ENCODE assay signal across 1 cellular context in genomic region chr13:49833402-49833801, GRCh38.
TF ChIP-seq lines count a peak whose summit lies in the region.

No MANE protein-coding gene starts in this region.

TF ChIP-seq in H1, 55 proteins besides CTCF, POLR2A, EP300 and RAD21:
- no peak for TF ChIP-seq HDAC6 (IDR thresholded peaks at IDR 0.05; ENCODE audit: low read depth, low read length)
- no peak for TF ChIP-seq KDM1A (IDR thresholded peaks at IDR 0.05; ENCODE audit: borderline replicate concordance, low read length)
- TF ChIP-seq RXRA (IDR thresholded peaks at IDR 0.05; ENCODE audit: insufficient read depth, low read depth, low read length): no peak
- no peak for TF ChIP-seq ASH2L (IDR thresholded peaks at IDR 0.05; ENCODE audit: low read length)
- no peak for TF ChIP-seq NANOG (IDR thresholded peaks at IDR 0.05; ENCODE audit: insufficient read depth, low read depth, low read length, poor library complexity, severe bottlenecking)
- no peak for TF ChIP-seq SIX5 (IDR thresholded peaks at IDR 0.05; ENCODE audit: low read depth, low read length)
- TF ChIP-seq BACH1 (IDR thresholded peaks at IDR 0.05; ENCODE audit: low read length): no peak
- TF ChIP-seq SUZ12 (IDR thresholded peaks at IDR 0.05; ENCODE audit: low read length): no peak
- no peak for TF ChIP-seq POLR2AphosphoS5 (IDR thresholded peaks at IDR 0.05; ENCODE audit: low read depth, low read length)
- TF ChIP-seq TEAD4 (IDR thresholded peaks at IDR 0.05; ENCODE audit: low read depth, low read length): no peak
- TF ChIP-seq HDAC2 (IDR thresholded peaks at IDR 0.05; ENCODE audit: borderline replicate concordance in 1 of 2, low read depth in 2 of 2, low read length in 2 of 2): no peak
- TF ChIP-seq, protein P1, sequence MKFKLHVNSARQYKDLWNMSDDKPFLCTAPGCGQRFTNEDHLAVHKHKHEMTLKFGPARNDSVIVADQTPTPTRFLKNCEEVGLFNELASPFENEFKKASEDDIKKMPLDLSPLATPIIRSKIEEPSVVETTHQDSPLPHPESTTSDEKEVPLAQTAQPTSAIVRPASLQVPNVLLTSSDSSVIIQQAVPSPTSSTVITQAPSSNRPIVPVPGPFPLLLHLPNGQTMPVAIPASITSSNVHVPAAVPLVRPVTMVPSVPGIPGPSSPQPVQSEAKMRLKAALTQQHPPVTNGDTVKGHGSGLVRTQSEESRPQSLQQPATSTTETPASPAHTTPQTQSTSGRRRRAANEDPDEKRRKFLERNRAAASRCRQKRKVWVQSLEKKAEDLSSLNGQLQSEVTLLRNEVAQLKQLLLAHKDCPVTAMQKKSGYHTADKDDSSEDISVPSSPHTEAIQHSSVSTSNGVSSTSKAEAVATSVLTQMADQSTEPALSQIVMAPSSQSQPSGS (IDR thresholded peaks at IDR 0.05; ENCODE audit: low read length): no peak
- TF ChIP-seq CBX8 (IDR thresholded peaks at IDR 0.05; ENCODE audit: borderline replicate concordance, low read depth, low read length): no peak
- no peak for TF ChIP-seq CEBPB (IDR thresholded peaks at IDR 0.05; ENCODE audit: low read depth, low read length)
- TF ChIP-seq JUN (IDR thresholded peaks at IDR 0.05; ENCODE audit: low read depth, low read length): no peak
- TF ChIP-seq SRF (IDR thresholded peaks at IDR 0.05; ENCODE audit: low read depth, low read length): no peak
- TF ChIP-seq CHD2 (IDR thresholded peaks at IDR 0.05; ENCODE audit: low read length): no peak
